Comparison of ENCODE assay signal across 1 cellular context in the genomic region with DNA sequence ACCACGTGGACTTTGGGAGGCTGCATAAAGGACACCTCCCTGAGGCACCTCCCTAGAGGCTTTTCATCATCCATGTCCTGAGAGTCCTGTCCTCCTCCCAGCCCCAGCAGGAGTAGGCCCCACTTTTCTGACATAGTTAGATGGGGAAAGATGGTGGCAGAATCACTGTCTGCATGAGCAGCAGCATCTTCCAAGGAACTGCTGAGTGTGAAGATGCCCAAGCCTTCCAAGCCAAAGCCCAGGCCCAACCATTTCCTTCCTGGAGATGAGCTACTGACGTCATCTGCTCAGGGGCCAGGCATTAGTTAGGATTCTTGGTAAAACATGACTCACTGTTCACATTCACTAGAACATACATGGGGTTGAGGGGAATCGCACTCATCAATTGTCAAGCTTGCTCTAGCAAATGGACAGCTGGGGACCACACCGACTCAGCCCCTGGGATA.
A peak's percentile ranks its signal among the peaks of the same experiment; 100 is the strongest.
TF ChIP-seq lines count a peak whose summit lies in the region.

No MANE protein-coding gene starts in this region.

TF ChIP-seq in K562, 482 proteins besides CTCF, POLR2A, EP300 and RAD21 (continued from another document and continues in another):
- TF ChIP-seq, protein P1, sequence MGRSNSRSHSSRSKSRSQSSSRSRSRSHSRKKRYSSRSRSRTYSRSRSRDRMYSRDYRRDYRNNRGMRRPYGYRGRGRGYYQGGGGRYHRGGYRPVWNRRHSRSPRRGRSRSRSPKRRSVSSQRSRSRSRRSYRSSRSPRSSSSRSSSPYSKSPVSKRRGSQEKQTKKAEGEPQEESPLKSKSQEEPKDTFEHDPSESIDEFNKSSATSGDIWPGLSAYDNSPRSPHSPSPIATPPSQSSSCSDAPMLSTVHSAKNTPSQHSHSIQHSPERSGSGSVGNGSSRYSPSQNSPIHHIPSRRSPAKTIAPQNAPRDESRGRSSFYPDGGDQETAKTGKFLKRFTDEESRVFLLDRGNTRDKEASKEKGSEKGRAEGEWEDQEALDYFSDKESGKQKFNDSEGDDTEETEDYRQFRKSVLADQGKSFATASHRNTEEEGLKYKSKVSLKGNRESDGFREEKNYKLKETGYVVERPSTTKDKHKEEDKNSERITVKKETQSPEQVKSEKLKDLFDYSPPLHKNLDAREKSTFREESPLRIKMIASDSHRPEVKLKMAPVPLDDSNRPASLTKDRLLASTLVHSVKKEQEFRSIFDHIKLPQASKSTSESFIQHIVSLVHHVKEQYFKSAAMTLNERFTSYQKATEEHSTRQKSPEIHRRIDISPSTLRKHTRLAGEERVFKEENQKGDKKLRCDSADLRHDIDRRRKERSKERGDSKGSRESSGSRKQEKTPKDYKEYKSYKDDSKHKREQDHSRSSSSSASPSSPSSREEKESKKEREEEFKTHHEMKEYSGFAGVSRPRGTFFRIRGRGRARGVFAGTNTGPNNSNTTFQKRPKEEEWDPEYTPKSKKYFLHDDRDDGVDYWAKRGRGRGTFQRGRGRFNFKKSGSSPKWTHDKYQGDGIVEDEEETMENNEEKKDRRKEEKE (IDR thresholded peaks at IDR 0.05; ENCODE audit: borderline replicate concordance in 1 of 2, control insufficient read depth in 1 of 2, low read depth in 2 of 2, low read length in 1 of 2): no peak
- TF ChIP-seq L3MBTL2 (IDR thresholded peaks at IDR 0.05) (peak; percentile 69), ATF2 (CRISPR knock-in tag; IDR thresholded peaks at IDR 0.05) (peak; percentile 70; the same call in 1 of the 2 replicates), SIRT6 (IDR thresholded peaks at IDR 0.05; ENCODE audit: low read depth, low read length) (no peak), CREM (IDR thresholded peaks at IDR 0.05; ENCODE audit: low read depth) (peak; percentile 87), CTBP1 (IDR thresholded peaks at IDR 0.05; ENCODE audit: borderline replicate concordance) (peak; percentile 58; the same call in 1 of the 2 replicates), JUND (IDR thresholded peaks at IDR 0.05; ENCODE audit: borderline replicate concordance, low read depth, low read length) (peak; percentile 94), JUND (tag; IDR thresholded peaks at IDR 0.05; ENCODE audit: borderline replicate concordance, low read depth, low read length) (peak; percentile 94), MGA (IDR thresholded peaks at IDR 0.05) (peak; percentile 62), DMBX1 (CRISPR knock-in tag; IDR thresholded peaks at IDR 0.05; ENCODE audit: borderline replicate concordance) (peak; percentile 79; the same call in 1 of the 2 replicates), NRF1 (conservative IDR thresholded peaks at IDR 0.05 in 1 of 2, IDR thresholded peaks at IDR 0.05 in 1 of 2) (peak in 1 of 2 experiments; percentile 35; a peak in 1 of 4 replicates), ZNF253 (CRISPR knock-in tag; conservative IDR thresholded peaks at IDR 0.05) (no peak), EHMT2 (IDR thresholded peaks at IDR 0.05) (peak; percentile 37; the same call in 1 of the 2 replicates), RCOR1 (IDR thresholded peaks at IDR 0.05; ENCODE audit: borderline replicate concordance in 1 of 2, low read depth in 2 of 2, low read length in 2 of 2) (peak in 1 of 2 experiments; percentile 27; a peak in 1 of 4 replicates), ARNT (IDR thresholded peaks at IDR 0.05) (no peak), NR2C1 (IDR thresholded peaks at IDR 0.05) (no peak), NR2C1 (tag; IDR thresholded peaks at IDR 0.05) (peak; percentile 53; the same call in 1 of the 2 replicates), GMEB1 (CRISPR knock-in tag; IDR thresholded peaks at IDR 0.05) (no peak), NUFIP1 (IDR thresholded peaks at IDR 0.05; ENCODE audit: partially characterized antibody) (no peak), FOS (IDR thresholded peaks at IDR 0.05; ENCODE audit: extremely low read depth, insufficient read length) (peak; percentile 4), CXXC5 (CRISPR knock-in tag; IDR thresholded peaks at IDR 0.05) (peak; percentile 19; the same call in 1 of the 2 replicates)
- TF ChIP-seq, protein P2, sequence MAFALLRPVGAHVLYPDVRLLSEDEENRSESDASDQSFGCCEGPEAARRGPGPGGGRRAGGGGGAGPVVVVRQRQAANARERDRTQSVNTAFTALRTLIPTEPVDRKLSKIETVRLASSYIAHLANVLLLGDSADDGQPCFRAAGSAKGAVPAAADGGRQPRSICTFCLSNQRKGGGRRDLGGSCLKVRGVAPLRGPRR (CRISPR knock-in tag; IDR thresholded peaks at IDR 0.05): no peak
- TF ChIP-seq, protein P3, sequence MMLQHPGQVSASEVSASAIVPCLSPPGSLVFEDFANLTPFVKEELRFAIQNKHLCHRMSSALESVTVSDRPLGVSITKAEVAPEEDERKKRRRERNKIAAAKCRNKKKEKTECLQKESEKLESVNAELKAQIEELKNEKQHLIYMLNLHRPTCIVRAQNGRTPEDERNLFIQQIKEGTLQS (IDR thresholded peaks at IDR 0.05): peak; percentile 97
- TF ChIP-seq, protein P3 (CRISPR knock-in tag; conservative IDR thresholded peaks at IDR 0.05): no peak
- TF ChIP-seq, protein P4, sequence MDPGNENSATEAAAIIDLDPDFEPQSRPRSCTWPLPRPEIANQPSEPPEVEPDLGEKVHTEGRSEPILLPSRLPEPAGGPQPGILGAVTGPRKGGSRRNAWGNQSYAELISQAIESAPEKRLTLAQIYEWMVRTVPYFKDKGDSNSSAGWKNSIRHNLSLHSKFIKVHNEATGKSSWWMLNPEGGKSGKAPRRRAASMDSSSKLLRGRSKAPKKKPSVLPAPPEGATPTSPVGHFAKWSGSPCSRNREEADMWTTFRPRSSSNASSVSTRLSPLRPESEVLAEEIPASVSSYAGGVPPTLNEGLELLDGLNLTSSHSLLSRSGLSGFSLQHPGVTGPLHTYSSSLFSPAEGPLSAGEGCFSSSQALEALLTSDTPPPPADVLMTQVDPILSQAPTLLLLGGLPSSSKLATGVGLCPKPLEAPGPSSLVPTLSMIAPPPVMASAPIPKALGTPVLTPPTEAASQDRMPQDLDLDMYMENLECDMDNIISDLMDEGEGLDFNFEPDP (CRISPR knock-in tag; IDR thresholded peaks at IDR 0.05): no peak
- TF ChIP-seq, protein P5, sequence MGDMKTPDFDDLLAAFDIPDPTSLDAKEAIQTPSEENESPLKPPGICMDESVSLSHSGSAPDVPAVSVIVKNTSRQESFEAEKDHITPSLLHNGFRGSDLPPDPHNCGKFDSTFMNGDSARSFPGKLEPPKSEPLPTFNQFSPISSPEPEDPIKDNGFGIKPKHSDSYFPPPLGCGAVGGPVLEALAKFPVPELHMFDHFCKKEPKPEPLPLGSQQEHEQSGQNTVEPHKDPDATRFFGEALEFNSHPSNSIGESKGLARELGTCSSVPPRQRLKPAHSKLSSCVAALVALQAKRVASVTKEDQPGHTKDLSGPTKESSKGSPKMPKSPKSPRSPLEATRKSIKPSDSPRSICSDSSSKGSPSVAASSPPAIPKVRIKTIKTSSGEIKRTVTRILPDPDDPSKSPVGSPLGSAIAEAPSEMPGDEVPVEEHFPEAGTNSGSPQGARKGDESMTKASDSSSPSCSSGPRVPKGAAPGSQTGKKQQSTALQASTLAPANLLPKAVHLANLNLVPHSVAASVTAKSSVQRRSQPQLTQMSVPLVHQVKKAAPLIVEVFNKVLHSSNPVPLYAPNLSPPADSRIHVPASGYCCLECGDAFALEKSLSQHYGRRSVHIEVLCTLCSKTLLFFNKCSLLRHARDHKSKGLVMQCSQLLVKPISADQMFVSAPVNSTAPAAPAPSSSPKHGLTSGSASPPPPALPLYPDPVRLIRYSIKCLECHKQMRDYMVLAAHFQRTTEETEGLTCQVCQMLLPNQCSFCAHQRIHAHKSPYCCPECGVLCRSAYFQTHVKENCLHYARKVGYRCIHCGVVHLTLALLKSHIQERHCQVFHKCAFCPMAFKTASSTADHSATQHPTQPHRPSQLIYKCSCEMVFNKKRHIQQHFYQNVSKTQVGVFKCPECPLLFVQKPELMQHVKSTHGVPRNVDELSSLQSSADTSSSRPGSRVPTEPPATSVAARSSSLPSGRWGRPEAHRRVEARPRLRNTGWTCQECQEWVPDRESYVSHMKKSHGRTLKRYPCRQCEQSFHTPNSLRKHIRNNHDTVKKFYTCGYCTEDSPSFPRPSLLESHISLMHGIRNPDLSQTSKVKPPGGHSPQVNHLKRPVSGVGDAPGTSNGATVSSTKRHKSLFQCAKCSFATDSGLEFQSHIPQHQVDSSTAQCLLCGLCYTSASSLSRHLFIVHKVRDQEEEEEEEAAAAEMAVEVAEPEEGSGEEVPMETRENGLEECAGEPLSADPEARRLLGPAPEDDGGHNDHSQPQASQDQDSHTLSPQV (IDR thresholded peaks at IDR 0.05): peak; percentile 83
